In genomic region chr1:182845894-182846293, GRCh38 we compare ENCODE assay signal across 1 cellular context.
TF ChIP-seq lines count a peak whose summit lies in the region.

No MANE protein-coding gene starts in this region.

TF ChIP-seq in GM23338, 12 proteins besides CTCF, POLR2A, EP300 and RAD21 (continued from another document):
- TF ChIP-seq ZNF462 (CRISPR knock-in tag; IDR thresholded peaks at IDR 0.05) (no peak), STAT1 (IDR thresholded peaks at IDR 0.05; ENCODE audit: unreplicated experiment) (no peak), ETS1 (IDR thresholded peaks at IDR 0.05) (no peak), EZH2 (IDR thresholded peaks at IDR 0.05; ENCODE audit: low read depth, unreplicated experiment) (no peak), CREB1 (CRISPR knock-in tag; IDR thresholded peaks at IDR 0.05; ENCODE audit: low read depth) (no peak), JUNB (IDR thresholded peaks at IDR 0.05; ENCODE audit: unreplicated experiment) (no peak)
